In the genomic region with DNA sequence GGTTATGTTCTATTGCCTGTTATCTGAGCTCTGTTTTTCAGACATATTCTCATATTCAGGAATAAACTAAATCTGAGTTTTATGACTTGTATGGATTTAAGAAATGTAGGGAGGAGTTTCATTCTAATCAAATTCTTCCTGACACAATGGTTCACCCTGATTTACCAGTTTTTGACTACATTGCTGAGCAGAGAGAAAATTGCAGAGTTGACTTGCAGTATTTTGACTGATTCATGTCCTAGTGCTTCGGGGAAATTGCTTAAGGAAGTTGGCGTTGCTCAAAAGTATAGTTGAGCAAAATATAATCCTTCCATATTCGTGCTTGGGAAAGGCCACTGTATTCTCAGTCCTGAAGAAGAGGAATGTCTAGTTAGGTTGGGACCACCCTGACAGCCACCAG, we compare ENCODE assay signal across 11 cellular contexts. TPM values are rescaled to one million over a fixed set of nuclear protein-coding genes. Genes with fewer than 3 reads are reported as not detected.
DNase-seq lines count a peak whose midpoint lies in the region; ATAC-seq, FAIRE-seq and TF ChIP-seq lines count a peak whose summit lies in the region.
"Had no signal": no experiment of that assay in that cellular context is flagged by ENCODE, and none has a peak within 500 bp of the region (broad histone marks: within the 10 kb centered on the region; RNA-seq: fewer than 3 reads in every experiment).

No MANE protein-coding gene starts in this region.

- intact Hi-C loops in CD4-positive, alpha-beta T cell (cut with DNase I, micrococcal nuclease): loop anchor here in 1 of 2 experiments (2.0 kb wide), 2 partner anchors 25 to 49 kb away; a partner anchor contains a TSS

- POLR2A ChIA-PET in CD4-positive, alpha-beta T cell (lab: Charles Lee): interaction anchor here (0.6 to 5.2 kb wide), 5 partner anchors 9 to 1480 kb away, joined by 3 to 153 read pairs (median 23); a partner anchor contains a TSS

- CTCF ChIA-PET in CD4-positive, alpha-beta T cell (lab: Charles Lee): interaction anchor here (2.1 to 3.4 kb wide), 3 partner anchors 31 to 75 kb away, joined by 6 to 16 read pairs (median 10); a partner anchor contains a TSS

- H3K4me2 ChIP-seq in Loucy (ENCODE audit: low read depth, low read length, poor library complexity, severe bottlenecking) (peak overlapping the region; percentile 82), neural progenitor cell (peak overlapping the region; percentile 91)

- H3F3A ChIP-seq in Loucy (ENCODE audit: low read depth) (no peaks in the 10 kb centered on the region), neural progenitor cell (ENCODE audit: low read depth) (peaks cover 18% of the 10 kb centered on the region)

- H3K27ac Mint-ChIP-seq in CD4-positive, alpha-beta T cell: peak overlapping the region; percentile 97
- H3K27ac Mint-ChIP-seq in central memory CD8-positive, alpha-beta T cell (ENCODE audit: low read depth): peak overlapping the region; percentile 100
- H3K27ac Mint-ChIP-seq in neural progenitor cell: peak overlapping the region; percentile 50

- no peak for TF ChIP-seq CTCF in CD4-positive, alpha-beta T cell (IDR thresholded peaks at IDR 0.05)
- TF ChIP-seq CTCF in Loucy (conservative IDR thresholded peaks at IDR 0.05; ENCODE audit: low read length): no peak
- TF ChIP-seq CTCF in neural progenitor cell (IDR thresholded peaks at IDR 0.05): no peak

- H3K36me3 ChIP-seq in Loucy (ENCODE audit: insufficient read depth, low read length) (peaks cover 5% of the 10 kb centered on the region; the same call in 1 of the 2 replicates), neural progenitor cell (no peaks in the 10 kb centered on the region)

- no peak for DNase-seq in CD4-positive, alpha-beta T cell
- no peak for DNase-seq in central memory CD8-positive, alpha-beta T cell (ENCODE audit: low spot score in 2 of 2)
- DNase-seq in neural progenitor cell (ENCODE audit: low spot score) (no peak), GM12892 (ENCODE audit: insufficient read length) (no peak), putamen (ENCODE audit: low spot score) (no peak), NCI-H774 (lab: John Stamatoyannopoulos, UW) (no peak)
- DNase-seq: head of caudate nucleus; stimulated activated naive CD4-positive, alpha-beta T cell treated with Interleukin-2 at 50 U/mL for 16 hours had no signal

- no peaks in the 10 kb centered on the region for H3K27me3 ChIP-seq in CD4-positive, alpha-beta T cell (ENCODE audit: control insufficient read depth, insufficient read depth, low read length)
- H3K27me3 ChIP-seq in Loucy (ENCODE audit: insufficient read depth, low read length, poor library complexity, severe bottlenecking): no peaks in the 10 kb centered on the region
- H3K27me3 ChIP-seq in neural progenitor cell: no peaks in the 10 kb centered on the region
- H3K27me3 ChIP-seq: SJSA1 had no signal

- H3K79me2 ChIP-seq in Loucy (ENCODE audit: insufficient read depth, low read length) (peaks cover 35% of the 10 kb centered on the region), neural progenitor cell (ENCODE audit: low read depth) (peaks cover 37% of the 10 kb centered on the region)

- no peaks in the 10 kb centered on the region for H3K9me2 ChIP-seq in Loucy (replicated peaks; ENCODE audit: low read depth, low read length)

- no peak for FAIRE-seq in GM12892 (lab: Jason Lieb, UNC)

- no peak overlapping the region for H2AFZ ChIP-seq in Loucy (ENCODE audit: low read length)
- H2AFZ ChIP-seq in neural progenitor cell (replicated peaks): peak overlapping the region; percentile 94

- peak overlapping the region; percentile 100 for H3K4me3 Mint-ChIP-seq in CD4-positive, alpha-beta T cell
- peak overlapping the region; percentile 96 for H3K4me3 Mint-ChIP-seq in central memory CD8-positive, alpha-beta T cell
- H3K4me3 Mint-ChIP-seq in neural progenitor cell: peak overlapping the region; percentile 100

- no peaks in the 10 kb centered on the region for H3K9me3 ChIP-seq in CD4-positive, alpha-beta T cell (ENCODE audit: control insufficient read depth, low read length)
- no peaks in the 10 kb centered on the region for H3K9me3 ChIP-seq in Loucy (ENCODE audit: insufficient read depth, low read depth, low read length)
- H3K9me3 ChIP-seq in neural progenitor cell (ENCODE audit: low read depth): no peaks in the 10 kb centered on the region
- H3K9me3 ChIP-seq: SJSA1 had no signal

- no peaks in the 10 kb centered on the region for H3K9me3 Mint-ChIP-seq in CD4-positive, alpha-beta T cell
- no peaks in the 10 kb centered on the region for H3K9me3 Mint-ChIP-seq in central memory CD8-positive, alpha-beta T cell
- no peaks in the 10 kb centered on the region for H3K9me3 Mint-ChIP-seq in neural progenitor cell

- no peak for ATAC-seq in CD4-positive, alpha-beta T cell (ENCODE audit: poor library complexity)
- no peak for ATAC-seq in central memory CD8-positive, alpha-beta T cell (replicated peaks; ENCODE audit: extremely low read depth, poor library complexity, severe bottlenecking)
- no peak for ATAC-seq in GM18505 (IDR thresholded peaks at IDR 0.05; ENCODE audit: unreplicated experiment)

- peaks cover 49% of the 10 kb centered on the region for H3K4me1 Mint-ChIP-seq in CD4-positive, alpha-beta T cell (ENCODE audit: low read depth)
- H3K4me1 Mint-ChIP-seq in central memory CD8-positive, alpha-beta T cell: peaks cover 30% of the 10 kb centered on the region
- H3K4me1 Mint-ChIP-seq in neural progenitor cell: peaks cover 22% of the 10 kb centered on the region

- H3K9ac ChIP-seq in Loucy (ENCODE audit: low read depth, low read length, poor library complexity, severe bottlenecking) (peak overlapping the region; percentile 80), neural progenitor cell (no peak overlapping the region)

- peaks cover 32% of the 10 kb centered on the region for H3K36me3 Mint-ChIP-seq in CD4-positive, alpha-beta T cell (ENCODE audit: low read depth)
- peaks cover 18% of the 10 kb centered on the region for H3K36me3 Mint-ChIP-seq in central memory CD8-positive, alpha-beta T cell (ENCODE audit: insufficient read depth)
- H3K36me3 Mint-ChIP-seq in neural progenitor cell: peaks cover 2% of the 10 kb centered on the region

- TF ChIP-seq POLR2A in GM12892 (IDR thresholded peaks at IDR 0.05; ENCODE audit: low read depth, low read length) (no peak), GM18505 (IDR thresholded peaks at IDR 0.05; ENCODE audit: borderline replicate concordance, extremely low read depth, insufficient read depth, insufficient read length) (no peak)

- H3K27me3 Mint-ChIP-seq in CD4-positive, alpha-beta T cell: no peaks in the 10 kb centered on the region
- H3K27me3 Mint-ChIP-seq in central memory CD8-positive, alpha-beta T cell: no peaks in the 10 kb centered on the region
- peaks cover 3% of the 10 kb centered on the region for H3K27me3 Mint-ChIP-seq in neural progenitor cell (ENCODE audit: insufficient read depth, low read depth)

- peak overlapping the region; percentile 94 for H3K27ac ChIP-seq in CD4-positive, alpha-beta T cell (ENCODE audit: low read depth, low read length)
- H3K27ac ChIP-seq in neural progenitor cell: no peak overlapping the region

- H3K4me1 ChIP-seq in Loucy (ENCODE audit: insufficient read depth, low read length, poor library complexity, severe bottlenecking): peaks cover 37% of the 10 kb centered on the region
- peaks cover 10% of the 10 kb centered on the region for H3K4me1 ChIP-seq in neural progenitor cell

- H4K20me1 ChIP-seq in Loucy (ENCODE audit: insufficient read depth, low read length, poor library complexity, severe bottlenecking) (peaks cover 35% of the 10 kb centered on the region), neural progenitor cell (ENCODE audit: low read depth) (no peaks in the 10 kb centered on the region)

- H3K4me3 ChIP-seq in Loucy (ENCODE audit: low read length, poor library complexity, severe bottlenecking) (peak overlapping the region; percentile 99), neural progenitor cell (no peak overlapping the region)

RNA-seq across cellular contexts. Expression of a gene that starts 1.2 kb away (rescaled TPM):
- total RNA-seq in CD4-positive, alpha-beta T cell: 10 to 100 TPM; 72.3 to 77.5 TPM
- total RNA-seq in neural progenitor cell (ENCODE audit: low replicate concordance): 44.6 and 69.2 TPM in 2 replicates
- polyA plus RNA-seq in GM12892 (2012; ENCODE audit: missing spikeins): 15.2 TPM

RNA-seq across cellular contexts. Expression of a gene that starts 28.5 kb away (rescaled TPM):
- 1 to 10 TPM; 3.4 to 4.4 TPM for total RNA-seq in CD4-positive, alpha-beta T cell
- total RNA-seq in neural progenitor cell (ENCODE audit: low replicate concordance): 1.6 TPM in 1 of 2 replicates, not detected in the other
- polyA plus RNA-seq in GM12892 (2012; ENCODE audit: missing spikeins): 3.7 TPM

RNA-seq across cellular contexts. Expression of a gene that starts 48.6 kb away (rescaled TPM):
- total RNA-seq in CD4-positive, alpha-beta T cell: 10 to 100 TPM; 27.3 to 29.0 TPM
- total RNA-seq in neural progenitor cell (ENCODE audit: low replicate concordance): 9.9 and 23.6 TPM in 2 replicates
- 21.8 TPM for polyA plus RNA-seq in GM12892 (2012; ENCODE audit: missing spikeins)

RNA-seq across cellular contexts. Expression of a gene that starts 48.8 kb away (rescaled TPM):
- 10 to 100 TPM; 10.9 to 15.3 TPM for total RNA-seq in CD4-positive, alpha-beta T cell
- 23.4 and 42.6 TPM in 2 replicates for total RNA-seq in neural progenitor cell (ENCODE audit: low replicate concordance)
- 13.6 TPM for polyA plus RNA-seq in GM12892 (2012; ENCODE audit: missing spikeins)

Comparison
In these comparisons a context has a peak if more than half of its experiments do, and no peak if none do; other contexts are left out.
1. H3K27ac Mint-ChIP-seq: peak in every context shown above with its lines; median percentile 100 in central memory CD8-positive, alpha-beta T cell; 97 in CD4-positive, alpha-beta T cell; 50 in neural progenitor cell.